In genomic region chr10:118459642-118460193, GRCh38 we compare ENCODE assay signal across 2 cellular contexts.
A peak's percentile ranks its signal among the peaks of the same experiment; 100 is the strongest.
TF ChIP-seq lines count a peak whose summit lies in the region.

No MANE protein-coding gene starts in this region.

TF ChIP-seq in IMR-90, 13 proteins besides CTCF, POLR2A, EP300 and RAD21:
- TF ChIP-seq ELK1 (IDR thresholded peaks at IDR 0.05; ENCODE audit: borderline replicate concordance, low read depth, low read length) (no peak), CHD1 (IDR thresholded peaks at IDR 0.05; ENCODE audit: low read depth, low read length) (no peak), BHLHE40 (IDR thresholded peaks at IDR 0.05; ENCODE audit: low read depth, low read length) (peak; percentile 32; the same call in 1 of the 2 replicates), NFE2L2 (IDR thresholded peaks at IDR 0.05; ENCODE audit: low read depth, low read length) (no peak), MXI1 (IDR thresholded peaks at IDR 0.05; ENCODE audit: borderline replicate concordance, low read depth, low read length) (no peak), USF2 (IDR thresholded peaks at IDR 0.05; ENCODE audit: low read depth, low read length) (no peak), RCOR1 (IDR thresholded peaks at IDR 0.05; ENCODE audit: insufficient replicate concordance, low read length) (no peak), RFX5 (IDR thresholded peaks at IDR 0.05; ENCODE audit: low read depth, low read length) (no peak), MAZ (IDR thresholded peaks at IDR 0.05; ENCODE audit: borderline replicate concordance, low read depth, low read length) (no peak), SMC3 (IDR thresholded peaks at IDR 0.05; ENCODE audit: low read depth, low read length) (peak; percentile 56)

TF ChIP-seq in neural cell, 6 proteins besides CTCF, POLR2A, EP300 and RAD21:
- peak; percentile 95 for TF ChIP-seq SMC3 (conservative IDR thresholded peaks at IDR 0.05; ENCODE audit: poor library complexity)
- TF ChIP-seq TAF1 (IDR thresholded peaks at IDR 0.05; ENCODE audit: low read depth) = no peak
